In genomic region chr11:64970731-64971151, GRCh38 we compare ENCODE assay signal across 9 cellular contexts. TPM values are rescaled to one million over a fixed set of nuclear protein-coding genes. Genes with fewer than 3 reads are reported as not detected.
DNase-seq lines count a peak whose midpoint lies in the region; ATAC-seq and TF ChIP-seq lines count a peak whose summit lies in the region.
"Had no signal": no experiment of that assay in that cellular context is flagged by ENCODE, and none has a peak within 500 bp of the region (broad histone marks: within the 10 kb centered on the region; RNA-seq: fewer than 3 reads in every experiment).

No MANE protein-coding gene starts in this region.

- POLR2A ChIA-PET in naive thymus-derived CD8-positive, alpha-beta T cell (lab: Charles Lee), result interaction anchor here (0.7 to 1.5 kb wide), 3 partner anchors 8 to 404 kb away, joined by 4 to 10 read pairs (median 5); no protein-coding TSS in a partner anchor

- no peaks in the 10 kb centered on the region for H3K9me3 Mint-ChIP-seq in activated T-cell treated with anti-CD3 and anti-CD28 coated beads, Interleukin-2, amount 50 U/mL, for 24 hours
- no peaks in the 10 kb centered on the region for H3K9me3 Mint-ChIP-seq in naive thymus-derived CD8-positive, alpha-beta T cell

- no peaks in the 10 kb centered on the region for H3K9me3 ChIP-seq in vagina

- H3K36me3 Mint-ChIP-seq in activated T-cell treated with anti-CD3 and anti-CD28 coated beads, Interleukin-2, amount 50 U/mL, for 24 hours (ENCODE audit: low read depth), result peaks cover 1% of the 10 kb centered on the region
- H3K36me3 Mint-ChIP-seq in naive thymus-derived CD8-positive, alpha-beta T cell, result no peaks in the 10 kb centered on the region

- H3K36me3 ChIP-seq in vagina, result no peaks in the 10 kb centered on the region

- H3K4me1 ChIP-seq in vagina, result peaks cover 10% of the 10 kb centered on the region

- intact Hi-C loops in vagina (cut with DNase I), result no loop called here

- DNase-seq in Daoy (ENCODE audit: low read depth) (peak; percentile 16), NCI-H774 (lab: John Stamatoyannopoulos, UW) (no peak), vagina (ENCODE audit: extremely low spot score in 2 of 2) (no peak), epidermal melanocyte (ENCODE audit: insufficient read length, low spot score) (no peak)
- peak; percentile 62 for DNase-seq in activated T-cell treated with anti-CD3 and anti-CD28 coated beads, Interleukin-2, amount 50 U/mL, for 24 hours
- no peak for DNase-seq in naive thymus-derived CD8-positive, alpha-beta T cell
- DNase-seq: DMS79 treated with DMSO at 0.1 percent for 48 hours, T1000 had no signal

- no peaks in the 10 kb centered on the region for H3K27me3 ChIP-seq in vagina

- ATAC-seq in naive thymus-derived CD8-positive, alpha-beta T cell, result peak in 1 of 2 donors; percentile 12

- peak overlapping the region; percentile 66 for H3K4me3 Mint-ChIP-seq in activated T-cell treated with anti-CD3 and anti-CD28 coated beads, Interleukin-2, amount 50 U/mL, for 24 hours
- peak overlapping the region; percentile 11 to 81 (median 68) for H3K4me3 Mint-ChIP-seq in naive thymus-derived CD8-positive, alpha-beta T cell

- peaks cover 47% of the 10 kb centered on the region for H3K4me1 Mint-ChIP-seq in activated T-cell treated with anti-CD3 and anti-CD28 coated beads, Interleukin-2, amount 50 U/mL, for 24 hours (ENCODE audit: low read depth)
- peaks cover 0 to 28% (median 10%) of the 10 kb centered on the region in 4 donors for H3K4me1 Mint-ChIP-seq in naive thymus-derived CD8-positive, alpha-beta T cell

- TF ChIP-seq POLR2A in vagina (IDR thresholded peaks at IDR 0.05), result no peak

- TF ChIP-seq CTCF in vagina (IDR thresholded peaks at IDR 0.05), result no peak

- no peak overlapping the region for H3K4me3 ChIP-seq in vagina

- peak overlapping the region; percentile 95 for H3K27ac Mint-ChIP-seq in activated T-cell treated with anti-CD3 and anti-CD28 coated beads, Interleukin-2, amount 50 U/mL, for 24 hours
- peak overlapping the region in 8 of 10 donors; percentile 27 to 89 (median 70) for H3K27ac Mint-ChIP-seq in naive thymus-derived CD8-positive, alpha-beta T cell

- no peak overlapping the region for H3K27ac ChIP-seq in vagina
- H3K27ac ChIP-seq: coronary artery had no signal

- H3K27me3 Mint-ChIP-seq in activated T-cell treated with anti-CD3 and anti-CD28 coated beads, Interleukin-2, amount 50 U/mL, for 24 hours, result no peaks in the 10 kb centered on the region
- H3K27me3 Mint-ChIP-seq in naive thymus-derived CD8-positive, alpha-beta T cell, result peaks cover 0 to 4% (median 0%) of the 10 kb centered on the region in 5 donors

RNA-seq across cellular contexts. Expression of gene MAJIN, which starts 1.2 kb away (rescaled TPM):
- total RNA-seq in Daoy (2014; rRNA removed; shearing (Covaris generic)), result not detected in 2 replicates
- 1 to 10 TPM; 1.9 to 2.4 TPM for total RNA-seq in naive thymus-derived CD8-positive, alpha-beta T cell
- under 1 TPM in 2 of 3 donors, not detected in 1; 0.48 to 0.84 TPM for polyA plus RNA-seq in naive thymus-derived CD8-positive, alpha-beta T cell
- total RNA-seq in vagina, result not detected

RNA-seq across cellular contexts. Expression of gene BATF2, which starts 26.0 kb away (rescaled TPM):
- 0.51 TPM in 1 of 2 replicates, not detected in the other for total RNA-seq in Daoy (2014; rRNA removed; shearing (Covaris generic))
- not detected for total RNA-seq in naive thymus-derived CD8-positive, alpha-beta T cell
- not detected for polyA plus RNA-seq in naive thymus-derived CD8-positive, alpha-beta T cell
- not detected for total RNA-seq in vagina

RNA-seq across cellular contexts. Expression of gene GPHA2, which starts 35.0 kb away (rescaled TPM):
- not detected in 2 replicates for total RNA-seq in Daoy (2014; rRNA removed; shearing (Covaris generic))
- under 1 TPM; 0.55 to 0.69 TPM for total RNA-seq in naive thymus-derived CD8-positive, alpha-beta T cell
- not detected for polyA plus RNA-seq in naive thymus-derived CD8-positive, alpha-beta T cell
- total RNA-seq in vagina, result not detected

RNA-seq across cellular contexts. Expression of gene ARL2, which starts 43.2 kb away (rescaled TPM):
- total RNA-seq in Daoy (2014; rRNA removed; shearing (Covaris generic)), result 83.4 and 194 TPM in 2 replicates
- total RNA-seq in naive thymus-derived CD8-positive, alpha-beta T cell, result 10 to 100 TPM; 37.0 to 38.4 TPM
- 100 to 1,000 TPM; 108 to 135 (median 122) TPM for polyA plus RNA-seq in naive thymus-derived CD8-positive, alpha-beta T cell
- 112 TPM for total RNA-seq in vagina

RNA-seq across cellular contexts. Expression of gene PPP2R5B, which starts 46.3 kb away (rescaled TPM):
- total RNA-seq in Daoy (2014; rRNA removed; shearing (Covaris generic)), result 7.8 and 8.5 TPM in 2 replicates
- total RNA-seq in naive thymus-derived CD8-positive, alpha-beta T cell, result 10 to 100 TPM; 13.4 to 16.0 TPM
- polyA plus RNA-seq in naive thymus-derived CD8-positive, alpha-beta T cell, result 1 to 10 TPM; 4.7 to 6.6 (median 5.3) TPM
- total RNA-seq in vagina, result 16.9 TPM

Comparison
In these comparisons a context has a peak if more than half of its experiments do, and no peak if none do; other contexts are left out.
1. DNase-seq: peak in Daoy (single experiment) and activated T-cell treated with anti-CD3 and anti-CD28 coated beads, Interleukin-2, amount 50 U/mL, for 24 hours (single experiment); none in naive thymus-derived CD8-positive, alpha-beta T cell (0 of 10), NCI-H774 (single experiment), vagina (0 of 2) and epidermal melanocyte (single experiment).